22 cellular contexts compared by ENCODE assay signal in the genomic region with DNA sequence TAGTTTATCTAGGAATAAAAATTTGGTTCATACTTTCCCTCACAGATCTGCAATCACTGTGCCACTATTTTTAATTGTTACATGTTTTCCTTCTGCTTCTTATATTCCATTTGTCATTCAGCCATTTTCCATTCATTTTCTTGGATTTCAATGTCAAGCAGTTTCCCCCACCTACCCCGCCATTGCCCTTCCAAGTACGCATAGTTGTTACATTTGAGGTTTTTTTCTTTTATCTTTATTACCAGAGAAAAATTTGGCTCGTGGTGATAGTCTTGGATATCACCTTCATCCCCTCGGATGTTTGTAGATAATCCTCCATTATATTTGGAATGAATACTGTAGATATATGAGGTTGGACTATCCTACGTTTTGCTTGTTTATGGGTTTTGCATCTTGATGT.
"Had no signal": no experiment of that assay in that cellular context is flagged by ENCODE, and none has a peak within 500 bp of the region (broad histone marks: within the 10 kb centered on the region; RNA-seq: fewer than 3 reads in every experiment).

No MANE protein-coding gene starts in this region.

- H3K4me3 Mint-ChIP-seq: IgD-negative memory B cell had no signal

- DNase-seq: KBM-7, MG63, NCI-H1092, NCI-H1105 treated with DMSO at 0.1 percent for 48 hours, NCI-H1417 treated with DMSO at 0.1 percent for 48 hours, NCI-H146, NCI-H1694 treated with DMSO at 0.1 percent for 48 hours, NCI-H1930, NCI-H2081, NCI-H2107, NCI-H2227 treated with DMSO at 0.1 percent for 48 hours, NCI-H524 treated with DMSO at 0.1 percent for 48 hours, NCI-H69, NCI-H774, PC-3, SHP77, SK-N-SH, SW 1271 had no signal

- H3K27ac ChIP-seq: RWPE1 had no signal

- H3K9me3 ChIP-seq: MG63, SK-N-SH had no signal

- H3K27me3 ChIP-seq: MG63 had no signal

- H3K27me3 Mint-ChIP-seq: IgD-negative memory B cell had no signal

- ATAC-seq: HepG2, Panc1, PC-3 had no signal

- H3K4me3 ChIP-seq: MG63 had no signal

- H3K27ac Mint-ChIP-seq: IgD-negative memory B cell had no signal

- H3K36me3 ChIP-seq: MG63 had no signal

- H3K36me3 Mint-ChIP-seq: IgD-negative memory B cell had no signal

- H3K4me1 Mint-ChIP-seq: IgD-negative memory B cell had no signal

- H3K9ac ChIP-seq: SK-N-SH had no signal

- H3K4me2 ChIP-seq: SK-N-SH had no signal
